ENCODE assay signal across 15 cellular contexts in the genomic region with DNA sequence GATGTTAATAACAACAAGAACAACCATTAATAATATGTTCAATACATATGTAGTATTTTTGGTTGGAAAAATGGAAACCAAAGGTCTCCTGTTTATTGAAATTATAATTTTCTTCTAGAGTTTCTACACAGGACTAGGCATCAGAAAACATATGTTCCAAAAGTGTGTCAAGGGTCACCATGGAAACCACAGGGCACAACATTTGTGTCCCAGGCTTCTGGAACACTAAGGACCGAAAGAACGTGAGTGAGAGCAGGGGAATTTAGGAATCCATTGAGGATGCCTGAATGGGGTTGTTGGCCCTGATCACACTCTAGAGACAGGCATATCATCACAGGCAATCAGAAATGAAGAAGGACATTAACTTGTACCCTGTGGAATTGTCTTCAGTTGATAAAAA.
"Had no signal": no experiment of that assay in that cellular context is flagged by ENCODE, and none has a peak within 500 bp of the region (broad histone marks: within the 10 kb centered on the region; RNA-seq: fewer than 3 reads in every experiment).

No MANE protein-coding gene starts in this region.

- ATAC-seq: effector memory CD8-positive, alpha-beta T cell; foreskin keratinocyte; lower lobe of right lung; naive thymus-derived CD4-positive, alpha-beta T cell had no signal

- H2AFZ ChIP-seq: hepatocyte had no signal

- H3K4me1 ChIP-seq: esophagus squamous epithelium, foreskin keratinocyte, left ventricle myocardium inferior, lower lobe of right lung had no signal

- H3K4me3 ChIP-seq: esophagus squamous epithelium, hepatocyte, left ventricle myocardium inferior, lower lobe of right lung, skin epidermis had no signal

- H3K4me2 ChIP-seq: hepatocyte had no signal

- H3K36me3 ChIP-seq: esophagus squamous epithelium, left ventricle myocardium inferior, lower lobe of right lung had no signal

- H3K9me3 ChIP-seq: esophagus squamous epithelium, left ventricle myocardium inferior, lower lobe of right lung had no signal

- H3K27me3 ChIP-seq: esophagus squamous epithelium, foreskin keratinocyte, hepatocyte had no signal

- H3K27ac ChIP-seq: epithelial cell of prostate, esophagus squamous epithelium, foreskin keratinocyte, hepatocyte, left ventricle myocardium inferior, lower lobe of right lung, skin epidermis had no signal

- H3K79me2 ChIP-seq: hepatocyte had no signal

- DNase-seq: effector memory CD8-positive, alpha-beta T cell; esophagus squamous epithelium; foreskin keratinocyte; head of caudate nucleus; kidney; left cardiac atrium; left ventricle myocardium inferior; lower lobe of right lung; naive thymus-derived CD4-positive, alpha-beta T cell; nephron progenitor cell; stimulated activated CD4-positive, alpha-beta T cell treated with anti-CD3 and anti-CD28 coated beads, Interleukin-2, amount 100 ng/mL, for 24 hours; stimulated activated naive CD4-positive, alpha-beta T cell treated with Interleukin-2 at 50 U/mL for 16 hours had no signal
